Comparison of ENCODE assay signal across 8 cellular contexts in genomic region chr6:125163811-125164210, GRCh38. TPM values are rescaled to one million over a fixed set of nuclear protein-coding genes. Genes with fewer than 3 reads are reported as not detected.
"Had no signal": no experiment of that assay in that cellular context is flagged by ENCODE, and none has a peak within 500 bp of the region (broad histone marks: within the 10 kb centered on the region; RNA-seq: fewer than 3 reads in every experiment).

No MANE protein-coding gene starts in this region.

- H3K4me3 ChIP-seq: GM23248 had no signal

- H2AFZ ChIP-seq: GM23248 had no signal

- H3K27ac Mint-ChIP-seq: H9, IgD-negative memory B cell had no signal

- DNase-seq: GM23248, GOT3, H9, HCEC 1CT, KG1 had no signal

- FAIRE-seq: H54, HTR-8/SVneo had no signal

- H3K9ac ChIP-seq: GM23248 had no signal

- H3K4me3 Mint-ChIP-seq: H9, IgD-negative memory B cell had no signal

- H3K27ac ChIP-seq: GM23248 had no signal

- H3K36me3 Mint-ChIP-seq: IgD-negative memory B cell had no signal

- H3K4me1 Mint-ChIP-seq: H9, IgD-negative memory B cell had no signal

RNA-seq across cellular contexts. Expression of gene TPD52L1, which starts 10.2 kb away (rescaled TPM):
- polyA plus RNA-seq: IgD-negative memory B cell had no signal
